Comparison of ENCODE assay signal across 20 cellular contexts in the genomic region with DNA sequence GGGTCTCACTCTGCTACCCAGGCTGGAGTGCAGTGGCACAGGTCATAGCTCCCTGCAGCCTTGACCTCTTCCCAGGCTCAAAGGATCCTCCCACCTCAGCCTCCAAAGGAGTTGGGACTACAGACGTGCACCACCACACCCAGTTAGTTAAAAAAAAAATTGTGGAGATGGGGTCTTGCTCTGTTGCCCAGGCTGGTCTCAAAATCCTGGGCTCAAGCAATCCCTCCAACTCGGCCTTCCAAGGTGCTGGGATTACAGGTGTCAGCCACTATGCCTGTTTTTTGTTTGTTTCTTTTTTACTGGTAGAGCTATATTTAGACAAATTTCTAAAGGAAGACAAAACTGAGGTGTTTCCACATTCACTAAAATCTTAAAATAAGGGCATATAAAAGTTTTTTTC. TPM values are rescaled to one million over a fixed set of nuclear protein-coding genes. Genes with fewer than 3 reads are reported as not detected.
DNase-seq lines count a peak whose midpoint lies in the region; ATAC-seq and TF ChIP-seq lines count a peak whose summit lies in the region.
"Had no signal": no experiment of that assay in that cellular context is flagged by ENCODE, and none has a peak within 500 bp of the region (broad histone marks: within the 10 kb centered on the region; RNA-seq: fewer than 3 reads in every experiment).

No MANE protein-coding gene starts in this region.

- peak overlapping the region; percentile 94 for H3K4me2 ChIP-seq in smooth muscle cell

- whole genome bisulfite sequencing in smooth muscle cell (ENCODE audit: low lambda C conversion rate), result 90% methylated on average over 2 of the region's 2 CpGs

- DNase-seq in MCF 10A (ENCODE audit: unreplicated experiment), result no peak
- DNase-seq in breast epithelium (ENCODE audit: low spot score in 2 of 2), result no peak
- peak; percentile 71 for DNase-seq in RKO (ENCODE audit: low spot score)
- no peak for DNase-seq in epithelial cell of proximal tubule (ENCODE audit: low read depth)
- no peak for DNase-seq in smooth muscle cell (lab: John Stamatoyannopoulos, UW; ENCODE audit: unreplicated experiment)
- no peak for DNase-seq in effector memory CD8-positive, alpha-beta T cell
- DNase-seq in kidney glomerular epithelial cell (lab: John Stamatoyannopoulos, UW), result no peak
- no peak for DNase-seq in islet precursor cell
- DNase-seq: activated naive CD4-positive, alpha-beta T cell treated with Interleukin-2 at 50 U/mL for 16 hours; CD8-positive, alpha-beta memory T cell; left lung; NCI-H2029 treated with DMSO at 0.1 percent for 48 hours; NCI-H510A; pancreas; sigmoid colon; stimulated activated CD4-positive, alpha-beta T cell treated with anti-CD3 and anti-CD28 coated beads, Interleukin-1b, Interleukin-23, amount 100 ng/mL, for 48 hours; WERI-Rb-1 had no signal

- peaks cover 13% of the 10 kb centered on the region for H3K27me3 Mint-ChIP-seq in MCF 10A (ENCODE audit: insufficient read depth, unreplicated experiment)
- peaks cover 10 to 13% of the 10 kb centered on the region in 2 donors for H3K27me3 Mint-ChIP-seq in effector memory CD8-positive, alpha-beta T cell

- no TSS peak for BruUV-seq in MCF 10A (replicated peaks; lab: Mats Ljungman, UMichigan)

- peak overlapping the region; percentile 82 for H3K4me3 Mint-ChIP-seq in MCF 10A (ENCODE audit: unreplicated experiment)
- H3K4me3 Mint-ChIP-seq in effector memory CD8-positive, alpha-beta T cell, result peak overlapping the region in 1 of 2 donors; percentile 82

- peaks cover 12% of the 10 kb centered on the region for H3K36me3 ChIP-seq in breast epithelium
- H3K36me3 ChIP-seq in smooth muscle cell (ENCODE audit: low read depth), result peaks cover 3% of the 10 kb centered on the region
- H3K36me3 ChIP-seq: pancreas had no signal

- peaks cover 22% of the 10 kb centered on the region for H3K79me2 ChIP-seq in smooth muscle cell (ENCODE audit: low read depth)

- H3K9ac ChIP-seq in smooth muscle cell (ENCODE audit: low read depth), result no peak overlapping the region

- TF ChIP-seq CTCF in MCF 10A (IDR thresholded peaks at IDR 0.05; ENCODE audit: unreplicated experiment) (no peak), breast epithelium (IDR thresholded peaks at IDR 0.05) (no peak), epithelial cell of proximal tubule (conservative IDR thresholded peaks at IDR 0.05; ENCODE audit: low read depth, low read length) (no peak), smooth muscle cell (IDR thresholded peaks at IDR 0.05; ENCODE audit: borderline replicate concordance, insufficient read depth, poor library complexity, severe bottlenecking) (no peak)

- H3K4me1 Mint-ChIP-seq in MCF 10A (ENCODE audit: insufficient read depth, unreplicated experiment), result peaks cover 8% of the 10 kb centered on the region
- H3K4me1 Mint-ChIP-seq in effector memory CD8-positive, alpha-beta T cell (ENCODE audit: low read depth in 2 of 2), result peaks cover 18 to 29% of the 10 kb centered on the region in 2 donors

- POLR2A ChIA-PET in MCF 10A (lab: Yijun Ruan, JAX), result no interaction called here

- no peak for TF ChIP-seq POLR2A in breast epithelium (IDR thresholded peaks at IDR 0.05)

- H3K27me3 ChIP-seq in breast epithelium (no peaks in the 10 kb centered on the region), smooth muscle cell (ENCODE audit: low read depth) (no peaks in the 10 kb centered on the region)
- H3K27me3 ChIP-seq: sigmoid colon had no signal

- H3K9me3 Mint-ChIP-seq in MCF 10A (ENCODE audit: unreplicated experiment), result no peaks in the 10 kb centered on the region
- no peaks in the 10 kb centered on the region for H3K9me3 Mint-ChIP-seq in effector memory CD8-positive, alpha-beta T cell
- H3K9me3 Mint-ChIP-seq: T-helper 1 cell treated with Interleukin-12 subunit alpha and Interleukin-12 subunit beta and Interleukin-4 antibody, amounts not matched to agents 30 μg/mL and 1 μg/mL, for 36 hours had no signal

- H3K27ac Mint-ChIP-seq in MCF 10A (ENCODE audit: low read depth, unreplicated experiment), result no peak overlapping the region
- H3K27ac Mint-ChIP-seq in effector memory CD8-positive, alpha-beta T cell, result no peak overlapping the region

- H3K9me3 ChIP-seq in breast epithelium (no peaks in the 10 kb centered on the region), smooth muscle cell (replicated peaks; ENCODE audit: low read depth) (no peaks in the 10 kb centered on the region)
- H3K9me3 ChIP-seq: left lung, pancreas, sigmoid colon had no signal

- H3K4me3 ChIP-seq in breast epithelium (no peak overlapping the region), epithelial cell of proximal tubule (ENCODE audit: low read depth, low read length) (peak overlapping the region; percentile 92), smooth muscle cell (peak overlapping the region; percentile 73)

- intact Hi-C loops in MCF 10A (cut with micrococcal nuclease) (no loop called here), breast epithelium (cut with DNase I; ENCODE audit: low total_unique reads) (no loop called here)

- CTCF ChIA-PET in MCF 10A (lab: Yijun Ruan, JAX), result interaction anchor here (0.8 to 1.3 kb wide), 3 partner anchors 23 to 71 kb away, joined by 3 to 4 read pairs (median 3); a partner anchor contains a TSS

- no peak overlapping the region for H2AFZ ChIP-seq in smooth muscle cell (ENCODE audit: low read depth)

- H3K4me1 ChIP-seq in breast epithelium (peaks cover 0 to 6% of the 10 kb centered on the region in 2 donors), smooth muscle cell (ENCODE audit: low read depth) (peaks cover 17% of the 10 kb centered on the region)

- H4K20me1 ChIP-seq in smooth muscle cell (ENCODE audit: low read depth), result peaks cover 22% of the 10 kb centered on the region

- H3K36me3 Mint-ChIP-seq in MCF 10A (ENCODE audit: insufficient read depth, unreplicated experiment), result peaks cover 44% of the 10 kb centered on the region
- peaks cover 18% of the 10 kb centered on the region for H3K36me3 Mint-ChIP-seq in effector memory CD8-positive, alpha-beta T cell (ENCODE audit: insufficient read depth)

- ATAC-seq in effector memory CD8-positive, alpha-beta T cell (replicated peaks), result no peak
- ATAC-seq: left lung, pancreas, Right ventricle myocardium inferior had no signal

- no peak overlapping the region for H3K27ac ChIP-seq in breast epithelium
- peak overlapping the region; percentile 97 for H3K27ac ChIP-seq in smooth muscle cell (ENCODE audit: low read depth)
- H3K27ac ChIP-seq: pancreas, WERI-Rb-1 had no signal

- peaks cover 3% of the 10 kb centered on the region for H3F3A ChIP-seq in smooth muscle cell (ENCODE audit: low read depth)

RNA-seq across cellular contexts. Expression of a gene that starts 1.7 kb away (rescaled TPM):
- total RNA-seq in MCF 10A (2022), result 25.6 and 27.7 TPM in 2 replicates
- total RNA-seq in breast epithelium, result 10 to 100 TPM; 18.1 to 39.7 (median 29.5) TPM
- total RNA-seq in epithelial cell of proximal tubule, result 21.0 and 24.4 TPM in 2 replicates
- total RNA-seq in smooth muscle cell, result 26.0 and 39.5 TPM in 2 replicates
- 7.0 and 10.2 TPM in 2 replicates for polyA plus RNA-seq in smooth muscle cell

RNA-seq across cellular contexts. Expression of a gene that starts 56.9 kb away (rescaled TPM):
- total RNA-seq in MCF 10A (2022), result 0.35 TPM in 1 of 2 replicates, not detected in the other
- 1 to 10 TPM in 2 of 3 donors, under 1 TPM in 1; 0.96 to 9.4 (median 4.9) TPM for total RNA-seq in breast epithelium
- total RNA-seq in epithelial cell of proximal tubule, result 1.3 and 1.5 TPM in 2 replicates
- 0.27 and 0.45 TPM in 2 replicates for total RNA-seq in smooth muscle cell
- polyA plus RNA-seq in smooth muscle cell, result 0.41 and 0.70 TPM in 2 replicates
- total RNA-seq: CD8-positive, alpha-beta memory T cell had no signal
- polyA plus RNA-seq: CD8-positive, alpha-beta memory T cell; IgD-negative memory B cell had no signal

Comparison
In these comparisons a context has a peak if more than half of its experiments do, and no peak if none do; other contexts are left out.
1. H3K4me3 ChIP-seq: peak in epithelial cell of proximal tubule (single experiment) and smooth muscle cell (single experiment); none in breast epithelium (0 of 3).